8 cellular contexts compared by ENCODE assay signal in the genomic region with DNA sequence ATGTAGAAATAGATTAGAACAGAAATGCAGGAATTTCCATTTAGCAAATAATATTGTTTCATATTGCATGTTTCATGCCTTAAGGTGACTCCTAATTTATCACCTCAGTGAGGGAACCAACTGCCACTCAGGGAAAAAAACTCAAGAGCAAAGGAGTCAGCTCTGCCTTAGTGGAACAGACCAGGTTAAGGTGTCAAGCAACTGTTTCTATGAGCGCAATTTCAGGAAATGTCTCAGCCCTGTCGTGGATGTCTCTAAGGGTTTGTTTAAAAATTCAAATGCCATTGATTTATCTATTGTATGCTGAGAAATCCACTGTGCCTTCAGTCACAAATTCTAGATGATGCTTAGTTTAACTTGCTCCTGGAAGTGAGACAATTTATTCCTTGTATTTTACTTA.
"Had no signal": no experiment of that assay in that cellular context is flagged by ENCODE, and none has a peak within 500 bp of the region (broad histone marks: within the 10 kb centered on the region; RNA-seq: fewer than 3 reads in every experiment).

No MANE protein-coding gene starts in this region.

- FAIRE-seq: G401.6, GM12878, GM12891, GM12892, GM18507, GM19239 had no signal

- H3K4me3 ChIP-seq: GM12878 had no signal

- DNase-seq: GDM1, GF-D8 had no signal

- ATAC-seq: GM12878 had no signal
